ENCODE assay signal across 16 cellular contexts in the genomic region with DNA sequence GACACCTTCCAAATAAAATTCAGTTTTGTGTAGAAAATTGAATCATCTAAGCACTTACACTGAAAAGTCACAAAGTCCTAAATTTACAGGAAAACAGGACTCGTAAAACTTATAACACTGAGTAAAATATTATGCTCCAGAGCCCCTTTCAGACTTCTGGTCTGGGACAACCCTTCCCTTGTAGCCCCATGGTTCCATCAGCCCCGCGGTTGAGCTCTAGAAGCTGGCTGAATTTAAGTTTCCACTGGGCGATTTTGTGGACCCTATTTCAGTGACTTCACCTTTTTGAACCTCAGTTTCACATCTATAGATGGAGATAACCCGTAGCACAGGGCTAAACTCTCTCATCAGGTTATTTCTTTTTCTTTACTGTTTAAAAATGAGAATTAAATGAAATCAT.
DNase-seq lines count a peak whose midpoint lies in the region; ATAC-seq and TF ChIP-seq lines count a peak whose summit lies in the region.
"Had no signal": no experiment of that assay in that cellular context is flagged by ENCODE, and none has a peak within 500 bp of the region (broad histone marks: within the 10 kb centered on the region; RNA-seq: fewer than 3 reads in every experiment).

No MANE protein-coding gene starts in this region.

- no TSS peak for BruUV-seq in Calu3 (replicated peaks; lab: Mats Ljungman, UMichigan)

- H3K27me3 Mint-ChIP-seq in Calu3 (ENCODE audit: unreplicated experiment) = no peaks in the 10 kb centered on the region
- no peaks in the 10 kb centered on the region for H3K27me3 Mint-ChIP-seq in activated CD8-positive, alpha-beta T cell treated with anti-CD3 and anti-CD28 coated beads, Interleukin-2, amount 10 ng/mL, durations not matched to agents 7 days and 5 days (ENCODE audit: low read depth)
- no peaks in the 10 kb centered on the region for H3K27me3 Mint-ChIP-seq in memory B cell
- H3K27me3 Mint-ChIP-seq: stimulated activated memory B cell treated with anti-CD40 and anti-IgM and Interleukin-4, amounts not matched to agents 10 μg/mL and 1 μg/mL and 100 μg/mL, for 72 hours had no signal

- H3K27ac Mint-ChIP-seq in Calu3 (ENCODE audit: unreplicated experiment) (peak overlapping the region; percentile 50), memory B cell (peak overlapping the region; percentile 93)
- H3K27ac Mint-ChIP-seq in activated CD8-positive, alpha-beta T cell treated with anti-CD3 and anti-CD28 coated beads, Interleukin-2, amount 10 ng/mL, durations not matched to agents 7 days and 5 days = peak overlapping the region; percentile 93
- H3K27ac Mint-ChIP-seq: dendritic cell treated with granulocyte-macrophage colony-stimulating factor and Interleukin-4, amounts not matched to agents 40 ng/mL and 50 ng/mL, for 4 days; stimulated activated memory B cell treated with anti-CD40 and anti-IgM and Interleukin-4, amounts not matched to agents 10 μg/mL and 1 μg/mL and 100 μg/mL, for 72 hours; WTC11 had no signal

- DNase-seq in Calu3 = no peak
- DNase-seq in activated CD8-positive, alpha-beta T cell treated with anti-CD3 and anti-CD28 coated beads, Interleukin-2, amount 10 ng/mL, durations not matched to agents 7 days and 5 days = no peak
- no peak for DNase-seq in memory B cell (ENCODE audit: low spot score in 2 of 2)
- DNase-seq in SHP77 treated with DMSO at 0.1 percent for 48 hours (lab: John Stamatoyannopoulos, UW) = no peak
- no peak for DNase-seq in A172 (ENCODE audit: low spot score)
- no peak for DNase-seq in HEK293T (ENCODE audit: extremely low spot score)
- DNase-seq: esophagus squamous epithelium, kidney glomerular epithelial cell, NCI-H1048 had no signal

- H3K36me3 Mint-ChIP-seq in Calu3 (ENCODE audit: insufficient read depth, unreplicated experiment) = peaks cover 5% of the 10 kb centered on the region
- H3K36me3 Mint-ChIP-seq in activated CD8-positive, alpha-beta T cell treated with anti-CD3 and anti-CD28 coated beads, Interleukin-2, amount 10 ng/mL, durations not matched to agents 7 days and 5 days (ENCODE audit: low read depth) = peaks cover 3% of the 10 kb centered on the region
- no peaks in the 10 kb centered on the region for H3K36me3 Mint-ChIP-seq in memory B cell
- H3K36me3 Mint-ChIP-seq: mesothelial cell of epicardium; stimulated activated memory B cell treated with anti-CD40 and anti-IgM and Interleukin-4, amounts not matched to agents 10 μg/mL and 1 μg/mL and 100 μg/mL, for 72 hours; WTC11 had no signal

- H3K9me3 Mint-ChIP-seq in Calu3 (ENCODE audit: low read depth, unreplicated experiment) (peaks cover 5% of the 10 kb centered on the region), memory B cell (no peaks in the 10 kb centered on the region)
- no peaks in the 10 kb centered on the region for H3K9me3 Mint-ChIP-seq in activated CD8-positive, alpha-beta T cell treated with anti-CD3 and anti-CD28 coated beads, Interleukin-2, amount 10 ng/mL, durations not matched to agents 7 days and 5 days (ENCODE audit: insufficient read depth)
- H3K9me3 Mint-ChIP-seq: dendritic cell treated with granulocyte-macrophage colony-stimulating factor and Interleukin-4, amounts not matched to agents 40 ng/mL and 50 ng/mL, for 4 days; mesothelial cell of epicardium; stimulated activated memory B cell treated with anti-CD40 and anti-IgM and Interleukin-4, amounts not matched to agents 10 μg/mL and 1 μg/mL and 100 μg/mL, for 72 hours; WTC11 had no signal

- H3K36me3 ChIP-seq in BLaER1 treated with 17β-estradiol and CSF1 and Interleukin-3, amounts not matched to agents 10 nM and 100 nM = no peaks in the 10 kb centered on the region
- H3K36me3 ChIP-seq: esophagus squamous epithelium, ovary had no signal

- no peaks in the 10 kb centered on the region for H4K20me1 ChIP-seq in BLaER1 treated with 17β-estradiol and CSF1 and Interleukin-3, amounts not matched to agents 10 nM and 100 nM

- no peak overlapping the region for H3K27ac ChIP-seq in BLaER1 treated with 17β-estradiol and CSF1 and Interleukin-3, amounts not matched to agents 10 nM and 100 nM
- H3K27ac ChIP-seq: esophagus squamous epithelium, ovary had no signal

- no peak overlapping the region for H3K9ac ChIP-seq in BLaER1 treated with 17β-estradiol and CSF1 and Interleukin-3, amounts not matched to agents 10 nM and 100 nM

- H3K9me3 ChIP-seq in BLaER1 treated with 17β-estradiol and CSF1 and Interleukin-3, amounts not matched to agents 10 nM and 100 nM (replicated peaks in 1 of 11) = no peaks in the 10 kb centered on the region
- H3K9me3 ChIP-seq: esophagus squamous epithelium, ovary had no signal

- H3K27me3 ChIP-seq in BLaER1 treated with 17β-estradiol and CSF1 and Interleukin-3, amounts not matched to agents 10 nM and 100 nM = no peaks in the 10 kb centered on the region
- H3K27me3 ChIP-seq: ovary had no signal

- H3K4me3 Mint-ChIP-seq in Calu3 (ENCODE audit: low read depth, unreplicated experiment) (no peak overlapping the region), memory B cell (no peak overlapping the region)
- H3K4me3 Mint-ChIP-seq in activated CD8-positive, alpha-beta T cell treated with anti-CD3 and anti-CD28 coated beads, Interleukin-2, amount 10 ng/mL, durations not matched to agents 7 days and 5 days = peak overlapping the region; percentile 56

- peaks cover 6 to 16% (median 12%) of the 10 kb centered on the region in 10 experiments; a peak in 15 of 20 replicates for H3K4me1 ChIP-seq in BLaER1 treated with 17β-estradiol and CSF1 and Interleukin-3, amounts not matched to agents 10 nM and 100 nM

- no peak overlapping the region for H3K4me3 ChIP-seq in BLaER1 treated with 17β-estradiol and CSF1 and Interleukin-3, amounts not matched to agents 10 nM and 100 nM

- peak; percentile 28 for ATAC-seq in activated CD8-positive, alpha-beta T cell treated with anti-CD3 and anti-CD28 coated beads, Interleukin-2, amount 10 ng/mL, durations not matched to agents 7 days and 5 days
- ATAC-seq in memory B cell (ENCODE audit: low read depth) = no peak
- ATAC-seq: HepG2 had no signal

- POLR2A ChIA-PET in activated CD8-positive, alpha-beta T cell treated with anti-CD3 and anti-CD28 coated beads, Interleukin-2, amount 10 ng/mL, durations not matched to agents 7 days and 5 days (lab: Charles Lee) = interaction anchor here (0.6 to 6.1 kb wide), 7 partner anchors 10 to 283 kb away, joined by 3 to 60 read pairs (median 10); no protein-coding TSS in a partner anchor
- POLR2A ChIA-PET in HEK293T (lab: Yijun Ruan, JAX) = no interaction called here

- peaks cover 50% of the 10 kb centered on the region for H3K4me1 Mint-ChIP-seq in Calu3 (ENCODE audit: low read depth, unreplicated experiment)
- H3K4me1 Mint-ChIP-seq in activated CD8-positive, alpha-beta T cell treated with anti-CD3 and anti-CD28 coated beads, Interleukin-2, amount 10 ng/mL, durations not matched to agents 7 days and 5 days (ENCODE audit: low read depth) = peaks cover 67% of the 10 kb centered on the region
- H3K4me1 Mint-ChIP-seq in memory B cell = peaks cover 26% of the 10 kb centered on the region

- CTCF ChIA-PET in Calu3 (lab: Charles Lee) = interaction anchor here (0.7 to 1.2 kb wide), 3 partner anchors 17 to 474 kb away, joined by 3 read pairs; no protein-coding TSS in a partner anchor
- CTCF ChIA-PET in activated CD8-positive, alpha-beta T cell treated with anti-CD3 and anti-CD28 coated beads, Interleukin-2, amount 10 ng/mL, durations not matched to agents 7 days and 5 days (lab: Charles Lee) = interaction anchor here (1.0 to 13.1 kb wide), 10 partner anchors 10 to 474 kb away, joined by 3 to 123 read pairs (median 8); no protein-coding TSS in a partner anchor
- CTCF ChIA-PET in HEK293T (lab: Yijun Ruan, JAX) = no interaction called here

- intact Hi-C loops in Calu3 (cut with micrococcal nuclease; ENCODE audit: unreplicated experiment) = no loop called here

- TF ChIP-seq CTCF in Calu3 (IDR thresholded peaks at IDR 0.05; ENCODE audit: unreplicated experiment) = no peak

- peak overlapping the region in 9 of 11 experiments; percentile 59 to 72 (median 64); a peak in 11 of 22 replicates for H3K4me2 ChIP-seq in BLaER1 treated with 17β-estradiol and CSF1 and Interleukin-3, amounts not matched to agents 10 nM and 100 nM

TF ChIP-seq in HEK293T, 16 proteins besides CTCF, POLR2A, EP300 and RAD21:
- no peak for TF ChIP-seq ELF4 (IDR thresholded peaks at IDR 0.05)
- no peak for TF ChIP-seq NFRKB (IDR thresholded peaks at IDR 0.05)
- TF ChIP-seq TARDBP (IDR thresholded peaks at IDR 0.05) = no peak
- no peak for TF ChIP-seq FOXM1 (IDR thresholded peaks at IDR 0.05; ENCODE audit: borderline replicate concordance)
- no peak for TF ChIP-seq BHLHE40 (IDR thresholded peaks at IDR 0.05; ENCODE audit: borderline replicate concordance)
- TF ChIP-seq, protein P1, sequence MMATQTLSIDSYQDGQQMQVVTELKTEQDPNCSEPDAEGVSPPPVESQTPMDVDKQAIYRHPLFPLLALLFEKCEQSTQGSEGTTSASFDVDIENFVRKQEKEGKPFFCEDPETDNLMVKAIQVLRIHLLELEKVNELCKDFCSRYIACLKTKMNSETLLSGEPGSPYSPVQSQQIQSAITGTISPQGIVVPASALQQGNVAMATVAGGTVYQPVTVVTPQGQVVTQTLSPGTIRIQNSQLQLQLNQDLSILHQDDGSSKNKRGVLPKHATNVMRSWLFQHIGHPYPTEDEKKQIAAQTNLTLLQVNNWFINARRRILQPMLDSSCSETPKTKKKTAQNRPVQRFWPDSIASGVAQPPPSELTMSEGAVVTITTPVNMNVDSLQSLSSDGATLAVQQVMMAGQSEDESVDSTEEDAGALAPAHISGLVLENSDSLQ (IDR thresholded peaks at IDR 0.05) = no peak
- TF ChIP-seq SP1 (IDR thresholded peaks at IDR 0.05) = no peak
